20 cellular contexts compared by ENCODE assay signal in the genomic region with DNA sequence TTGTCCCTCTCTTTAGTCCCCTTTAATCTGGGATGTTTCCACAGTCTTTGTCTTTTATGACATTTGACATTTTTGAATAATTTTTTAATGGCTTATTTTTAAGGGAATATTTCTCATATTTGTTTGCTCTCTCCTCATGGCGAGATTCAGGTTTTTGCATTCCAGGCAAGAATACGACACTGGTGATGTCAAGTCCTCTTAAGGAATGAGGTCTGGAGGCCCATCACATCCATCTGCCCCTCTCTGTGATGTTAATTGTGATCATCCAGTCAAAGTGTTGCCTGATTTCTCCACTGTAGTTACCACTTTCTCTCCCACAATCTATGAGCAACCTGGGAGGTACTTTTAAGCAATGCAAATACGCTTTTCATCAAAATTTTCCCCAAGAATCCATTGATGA.
"Had no signal": no experiment of that assay in that cellular context is flagged by ENCODE, and none has a peak within 500 bp of the region (broad histone marks: within the 10 kb centered on the region; RNA-seq: fewer than 3 reads in every experiment).

No MANE protein-coding gene starts in this region.

- H3K4me1 ChIP-seq: gastrocnemius medialis, lower lobe of right lung, parathyroid adenoma, right lobe of liver, suprapubic skin had no signal

- H3K27ac ChIP-seq: gastrocnemius medialis, lower lobe of right lung, parathyroid adenoma, right lobe of liver, suprapubic skin had no signal

- H3K4me3 ChIP-seq: gastrocnemius medialis, lower lobe of right lung, right lobe of liver, suprapubic skin had no signal

- ATAC-seq: gastrocnemius medialis; left ventricle myocardium superior; lower lobe of right lung; natural killer cell; right lobe of liver; stimulated activated naive CD8-positive, alpha-beta T cell treated with anti-CD3 and anti-CD28 coated beads, Interleukin-15, amount 100 ng/mL, for 72 hours had no signal

- H3K27me3 ChIP-seq: gastrocnemius medialis, right lobe of liver, suprapubic skin had no signal

- DNase-seq: cerebellar nuclear complex; cortex of kidney; foreskin fibroblast; gastrocnemius medialis; head of caudate nucleus; immature natural killer cell; islet precursor cell; kidney glomerular epithelial cell; left ventricle myocardium superior; lower lobe of right lung; natural killer cell; occipital lobe; right lobe of liver; small intestine; stimulated activated CD4-positive, alpha-beta T cell treated with anti-CD3 and anti-CD28 coated beads, Interleukin-15, amount 100 ng/mL, for 24 hours; stimulated activated CD4-positive, alpha-beta T cell treated with anti-CD3 and anti-CD28 coated beads, Interleukin-2, amount 100 ng/mL, for 48 hours; stimulated activated naive CD4-positive, alpha-beta T cell; stimulated activated naive CD8-positive, alpha-beta T cell treated with anti-CD3 and anti-CD28 coated beads, Interleukin-15, amount 100 ng/mL, for 72 hours had no signal

- FAIRE-seq: small intestine had no signal

- H2AFZ ChIP-seq: parathyroid adenoma had no signal

- H3K9me3 ChIP-seq: gastrocnemius medialis, lower lobe of right lung, right lobe of liver, suprapubic skin had no signal

- H3K36me3 ChIP-seq: gastrocnemius medialis, lower lobe of right lung, right lobe of liver, suprapubic skin had no signal

- H3K79me2 ChIP-seq: parathyroid adenoma had no signal

- H3K9ac ChIP-seq: parathyroid adenoma had no signal
